In genomic region chr9:137575725-137576411, GRCh38 we compare ENCODE assay signal across 9 cellular contexts. TPM values are rescaled to one million over a fixed set of nuclear protein-coding genes. Genes with fewer than 3 reads are reported as not detected.
DNase-seq lines count a peak whose midpoint lies in the region; ATAC-seq, FAIRE-seq and TF ChIP-seq lines count a peak whose summit lies in the region.
"Had no signal": no experiment of that assay in that cellular context is flagged by ENCODE, and none has a peak within 500 bp of the region (broad histone marks: within the 10 kb centered on the region; RNA-seq: fewer than 3 reads in every experiment).

No MANE protein-coding gene starts in this region.

- peak; percentile 18 to 53 (median 38); a peak in 4 of 6 replicates for TF ChIP-seq CTCF in GM12878 (IDR thresholded peaks at IDR 0.05 in 2 of 3, conservative IDR thresholded peaks at IDR 0.05 in 1 of 3; ENCODE audit: control insufficient read depth in 2 of 3, extremely low read depth in 1 of 3, insufficient read depth in 1 of 3, low read depth in 3 of 3, low read length in 3 of 3)

- peaks cover 26% of the 10 kb centered on the region for H3K79me2 ChIP-seq in GM12878 (ENCODE audit: control insufficient read depth, insufficient read depth, low read length)

- in situ Hi-C loops in GM12878 (cut with MboI) = no loop called here

- TF ChIP-seq RAD21 in GM12878 (IDR thresholded peaks at IDR 0.05; ENCODE audit: insufficient read depth, low read depth, low read length) = 0 out of 2 replicates have a peak, but pooled peaks have one; percentile 9

- H3K27ac ChIP-seq in GM12878 (ENCODE audit: control insufficient read depth, insufficient read depth) = peak overlapping the region; percentile 38
- H3K27ac ChIP-seq in naive thymus-derived CD4-positive, alpha-beta T cell (ENCODE audit: low read depth, low read length) = no peak overlapping the region

- DNase-seq in ELR (ENCODE audit: low read depth) = peak; percentile 22
- peak; percentile 37 for DNase-seq in NAMALWA (ENCODE audit: low spot score)
- DNase-seq in GM12878 (ENCODE audit: low read depth, low spot score) = peak; percentile 20
- DNase-seq in naive thymus-derived CD4-positive, alpha-beta T cell = no peak
- DNase-seq in stimulated activated CD8-positive, alpha-beta memory T cell treated with anti-CD3 and anti-CD28 coated beads, Interleukin-4, amount 100 ng/mL, for 48 hours = no peak
- no peak for DNase-seq in DMS 273 treated with DMSO at 0.1 percent for 48 hours (lab: John Stamatoyannopoulos, UW)
- DNase-seq in DMS79 treated with DMSO at 0.1 percent for 48 hours (lab: John Stamatoyannopoulos, UW) = no peak
- DNase-seq: effector CD8-positive, alpha-beta T cell had no signal

- H3K9me3 ChIP-seq in GM12878 (replicated peaks; ENCODE audit: control insufficient read depth, insufficient read depth, low read length) = no peaks in the 10 kb centered on the region
- H3K9me3 ChIP-seq in naive thymus-derived CD4-positive, alpha-beta T cell (ENCODE audit: control insufficient read depth in 2 of 3, low read length in 3 of 3) = no peaks in the 10 kb centered on the region

- H3K27ac Mint-ChIP-seq in naive thymus-derived CD4-positive, alpha-beta T cell = peak overlapping the region in 3 of 9 donors; percentile 18 to 78 (median 26)

- H3K4me3 ChIP-seq in GM12878 = peak overlapping the region; percentile 60; the same call in 1 of the 2 replicates
- H3K4me3 ChIP-seq in naive thymus-derived CD4-positive, alpha-beta T cell (ENCODE audit: low read length) = no peak overlapping the region

- peaks cover 8 to 15% of the 10 kb centered on the region in 2 experiments for H3K36me3 ChIP-seq in GM12878 (ENCODE audit: control insufficient read depth in 2 of 2, insufficient read depth in 2 of 2, low read length in 1 of 2)
- peaks cover 0 to 39% (median 0%) of the 10 kb centered on the region in 3 experiments for H3K36me3 ChIP-seq in naive thymus-derived CD4-positive, alpha-beta T cell (ENCODE audit: control insufficient read depth in 2 of 3, insufficient read depth in 3 of 3, low read length in 3 of 3)

- FAIRE-seq in GM12878 (lab: Jason Lieb, UNC) = no peak

- H3K4me3 Mint-ChIP-seq in naive thymus-derived CD4-positive, alpha-beta T cell = peak overlapping the region in 9 of 10 donors; percentile 34 to 83 (median 52)

- peaks cover 16% of the 10 kb centered on the region for H3K4me1 ChIP-seq in GM12878 (ENCODE audit: control insufficient read depth, insufficient read depth, low read length)
- H3K4me1 ChIP-seq in naive thymus-derived CD4-positive, alpha-beta T cell (ENCODE audit: control insufficient read depth in 2 of 2, insufficient read depth in 2 of 2, low read length in 2 of 2) = peaks cover 8 to 13% of the 10 kb centered on the region in 2 donors

- H3K27me3 ChIP-seq in GM12878 (replicated peaks in 1 of 2; ENCODE audit: control insufficient read depth in 2 of 2, insufficient read depth in 2 of 2, low read length in 1 of 2) = no peaks in the 10 kb centered on the region
- H3K27me3 ChIP-seq in naive thymus-derived CD4-positive, alpha-beta T cell (ENCODE audit: control insufficient read depth in 2 of 2, insufficient read depth in 2 of 2, low read length in 2 of 2) = no peaks in the 10 kb centered on the region

- RAD21 ChIA-PET in GM12878 (lab: Charles Lee; ENCODE audit: unreplicated experiment) = interaction anchor here (0.6 to 2.0 kb wide), 3 partner anchors 24 to 153 kb away, joined by 4 to 5 read pairs (median 4); partner anchors contain the start of genes EXD3, MRPL41 and NOXA1

- peaks cover 17 to 39% (median 30%) of the 10 kb centered on the region in 7 donors for H3K4me1 Mint-ChIP-seq in naive thymus-derived CD4-positive, alpha-beta T cell

- CTCF ChIA-PET in GM12878 (lab: Yijun Ruan, JAX) = interaction anchor here (1.1 kb wide), 1 partner anchor 18 kb away, joined by 3 read pairs; no protein-coding TSS in a partner anchor
- CTCF ChIA-PET in naive thymus-derived CD4-positive, alpha-beta T cell (lab: Charles Lee) = interaction anchor here (0.7 kb wide), 1 partner anchor 24 kb away, joined by 3 read pairs; the partner anchor contains the start of gene MRPL41

- H3K9ac ChIP-seq in GM12878 (ENCODE audit: control insufficient read depth, insufficient read depth, low read length) = no peak overlapping the region

- peak overlapping the region; percentile 81 for H3K4me2 ChIP-seq in GM12878 (ENCODE audit: control insufficient read depth, insufficient read depth)

- no peaks in the 10 kb centered on the region for H3K27me3 Mint-ChIP-seq in naive thymus-derived CD4-positive, alpha-beta T cell

- peak; percentile 51 for ATAC-seq in GM12878
- no peak for ATAC-seq in naive thymus-derived CD4-positive, alpha-beta T cell
- ATAC-seq in HG03039 (IDR thresholded peaks at IDR 0.05; ENCODE audit: unreplicated experiment) = no peak

- no peak for TF ChIP-seq EP300 in GM12878 (IDR thresholded peaks at IDR 0.05; ENCODE audit: borderline replicate concordance in 1 of 2, control insufficient read depth in 1 of 2, low read depth in 2 of 2, low read length in 2 of 2)

- intact Hi-C loops in GM12878 (cut with micrococcal nuclease; ENCODE audit: unreplicated experiment) = no loop called here
- intact Hi-C loops in naive thymus-derived CD4-positive, alpha-beta T cell (cut with micrococcal nuclease) = no loop called here

- WGBS in GM12878 (ENCODE audit: insufficient coverage, insufficient replicate concordance, low lambda C conversion rate, missing lambda C conversion rate) = 6% methylated on average over 12 of the region's 12 CpGs

- TF ChIP-seq POLR2A in GM12878 (IDR thresholded peaks at IDR 0.05; ENCODE audit: low read depth, low read length) = no peak

- no peak overlapping the region for H2AFZ ChIP-seq in GM12878 (ENCODE audit: control insufficient read depth, low read depth, low read length)

- BruUV-seq in GM12878 (replicated peaks; lab: Mats Ljungman, UMichigan) = no TSS peak

- peaks cover 8 to 27% (median 9%) of the 10 kb centered on the region in 5 donors for H3K36me3 Mint-ChIP-seq in naive thymus-derived CD4-positive, alpha-beta T cell

- SMC1A ChIA-PET in GM12878 (lab: Charles Lee; ENCODE audit: uncharacterized antibody, unreplicated experiment) = interaction anchor here (1.0 to 1.3 kb wide), 3 partner anchors 15 to 24 kb away, joined by 3 to 4 read pairs (median 3); partner anchors contain the start of genes MRPL41 and ZMYND19

- POLR2A ChIA-PET in GM12878 (lab: Charles Lee) = interaction anchor here (0.7 to 1.7 kb wide), 3 partner anchors 24 to 116 kb away, joined by 3 to 7 read pairs (median 3); partner anchors contain the start of gene MRPL41
- POLR2A ChIA-PET in naive thymus-derived CD4-positive, alpha-beta T cell (lab: Charles Lee) = no interaction called here

- H3K9me3 Mint-ChIP-seq in naive thymus-derived CD4-positive, alpha-beta T cell = no peaks in the 10 kb centered on the region

- H4K20me1 ChIP-seq in GM12878 (ENCODE audit: control insufficient read depth, insufficient read depth) = no peaks in the 10 kb centered on the region

RNA-seq across cellular contexts. Expression of gene DPH7, which starts 2.9 kb away (rescaled TPM):
- 59.6 and 64.6 TPM in 2 replicates for total RNA-seq in GM12878 (2013; cell fraction: nucleolus; rRNA removed)
- 27.6 and 29.5 TPM in 2 replicates for total RNA-seq in GM12878 (2014; rRNA removed)
- 17.6 and 18.4 TPM in 2 replicates for total RNA-seq in GM12878 (2014; rRNA removed; fragmentation: Illumina TruSeq; extraction: Trizol)
- 30.0 and 33.8 TPM in 2 replicates for total RNA-seq in GM12878 (2021)
- 26.0 TPM for polyA plus RNA-seq in GM12878 (2011; ENCODE audit: low read depth)
- 19.8 and 26.7 TPM in 2 replicates for polyA plus RNA-seq in GM12878 (2011; rRNA removed)
- 26.5 and 36.1 TPM in 2 replicates for polyA plus RNA-seq in GM12878 (2011; cell fraction: cytosol; rRNA removed)
- polyA plus RNA-seq in GM12878 (2011; cell fraction: nucleus; rRNA removed) = 134 and 147 TPM in 2 replicates
- polyA plus RNA-seq in GM12878 (2012) = 21.6 and 24.1 TPM in 2 replicates
- polyA plus RNA-seq in GM12878 (2014; fragmentation: Illumina TruSeq; extraction: Trizol) = 16.3 and 24.2 TPM in 2 replicates
- polyA plus RNA-seq in GM12878 (2014; fragmentation: Nextera tagmentation; extraction: Ambion mirVana) = 10 to 100 TPM in 1 of 2 experiments, 1 to 10 TPM in 1; 8.7 to 11.8 TPM
- polyA plus RNA-seq in GM12878 (2014; rRNA removed) = 36.9 and 41.8 TPM in 2 replicates
- polyA plus RNA-seq in GM12878 (2016; fragmentation: Nextera tagmentation; extraction: Ambion mirVana) = 10 to 100 TPM; 36.3 to 40.0 TPM
- polyA minus RNA-seq in GM12878 (2011; rRNA and poly(A)+ RNA removed) = 14.3 and 16.7 TPM in 2 replicates
- polyA minus RNA-seq in GM12878 (2011; cell fraction: cytosol; rRNA and poly(A)+ RNA removed) = 7.2 and 8.8 TPM in 2 replicates
- 18.0 and 27.4 TPM in 2 replicates for polyA minus RNA-seq in GM12878 (2011; cell fraction: nucleus; rRNA and poly(A)+ RNA removed)
- total RNA-seq in naive thymus-derived CD4-positive, alpha-beta T cell = 10 to 100 TPM; 43.4 to 77.5 (median 49.9) TPM
- polyA plus RNA-seq in naive thymus-derived CD4-positive, alpha-beta T cell = 10 to 100 TPM; 29.7 to 45.3 TPM

RNA-seq across cellular contexts. Expression of gene ZMYND19, which starts 14.4 kb away (rescaled TPM):
- total RNA-seq in GM12878 (2013; cell fraction: nucleolus; rRNA removed) = 20.6 and 23.2 TPM in 2 replicates
- total RNA-seq in GM12878 (2014; rRNA removed) (38.6 and 43.8 TPM in 2 replicates), GM12878 (2014; rRNA removed; fragmentation: Illumina TruSeq; extraction: Trizol) (22.6 and 25.7 TPM in 2 replicates), GM12878 (2021) (50.6 and 54.8 TPM in 2 replicates)
- 8.7 TPM for polyA plus RNA-seq in GM12878 (2011; ENCODE audit: low read depth)
- polyA plus RNA-seq in GM12878 (2011; rRNA removed) (15.6 and 20.4 TPM in 2 replicates), GM12878 (2014; fragmentation: Illumina TruSeq; extraction: Trizol) (6.2 and 19.7 TPM in 2 replicates), GM12878 (2014; fragmentation: Nextera tagmentation; extraction: Ambion mirVana) (1 to 10 TPM in 1 of 2 experiments, under 1 TPM in 1; 0.84 to 2.6 TPM), GM12878 (2014; rRNA removed) (51.2 and 53.0 TPM in 2 replicates), GM12878 (2016; fragmentation: Nextera tagmentation; extraction: Ambion mirVana) (1 to 10 TPM; 3.2 to 7.1 TPM)
- polyA plus RNA-seq in GM12878 (2011; cell fraction: cytosol; rRNA removed) = 21.9 and 29.7 TPM in 2 replicates
- polyA plus RNA-seq in GM12878 (2011; cell fraction: nucleus; rRNA removed) = 89.6 and 118 TPM in 2 replicates
- polyA plus RNA-seq in GM12878 (2012) = 18.7 and 20.9 TPM in 2 replicates
- 6.7 and 12.6 TPM in 2 replicates for polyA minus RNA-seq in GM12878 (2011; rRNA and poly(A)+ RNA removed)
- 6.0 and 10.9 TPM in 2 replicates for polyA minus RNA-seq in GM12878 (2011; cell fraction: cytosol; rRNA and poly(A)+ RNA removed)
- polyA minus RNA-seq in GM12878 (2011; cell fraction: nucleus; rRNA and poly(A)+ RNA removed) = 13.7 and 21.2 TPM in 2 replicates
- total RNA-seq in naive thymus-derived CD4-positive, alpha-beta T cell = 10 to 100 TPM; 13.3 to 32.4 (median 26.6) TPM
- polyA plus RNA-seq in naive thymus-derived CD4-positive, alpha-beta T cell = 1 to 10 TPM; 4.5 to 9.8 TPM

RNA-seq across cellular contexts. Expression of gene MRPL41, which starts 24.2 kb away (rescaled TPM):
- 3.4 and 4.0 TPM in 2 replicates for total RNA-seq in GM12878 (2013; cell fraction: nucleolus; rRNA removed)
- total RNA-seq in GM12878 (2014; rRNA removed) (73.3 and 79.9 TPM in 2 replicates), GM12878 (2014; rRNA removed; fragmentation: Illumina TruSeq; extraction: Trizol) (11.2 and 13.2 TPM in 2 replicates), GM12878 (2021) (64.5 and 67.0 TPM in 2 replicates)
- polyA plus RNA-seq in GM12878 (2011; ENCODE audit: low read depth) = 7.6 TPM
- polyA plus RNA-seq in GM12878 (2011; rRNA removed) (5.8 and 12.4 TPM in 2 replicates), GM12878 (2014; fragmentation: Illumina TruSeq; extraction: Trizol) (0.14 and 3.5 TPM in 2 replicates), GM12878 (2014; fragmentation: Nextera tagmentation; extraction: Ambion mirVana) (1 to 10 TPM; 1.3 to 3.3 TPM), GM12878 (2014; rRNA removed) (77.5 and 102 TPM in 2 replicates), GM12878 (2016; fragmentation: Nextera tagmentation; extraction: Ambion mirVana) (100 to 1,000 TPM; 113 to 116 TPM)
- polyA plus RNA-seq in GM12878 (2011; cell fraction: cytosol; rRNA removed) = 24.9 and 62.7 TPM in 2 replicates
- 24.5 and 31.7 TPM in 2 replicates for polyA plus RNA-seq in GM12878 (2011; cell fraction: nucleus; rRNA removed)
- 30.4 and 37.9 TPM in 2 replicates for polyA plus RNA-seq in GM12878 (2012)
- 2.2 and 7.0 TPM in 2 replicates for polyA minus RNA-seq in GM12878 (2011; rRNA and poly(A)+ RNA removed)
- 8.5 and 8.6 TPM in 2 replicates for polyA minus RNA-seq in GM12878 (2011; cell fraction: cytosol; rRNA and poly(A)+ RNA removed)
- 3.0 and 5.0 TPM in 2 replicates for polyA minus RNA-seq in GM12878 (2011; cell fraction: nucleus; rRNA and poly(A)+ RNA removed)
- 100 to 1,000 TPM in 1 of 5 experiments, 10 to 100 TPM in 4; 41.1 to 102 (median 53.9) TPM for total RNA-seq in naive thymus-derived CD4-positive, alpha-beta T cell
- 10 to 100 TPM; 36.3 to 41.1 TPM for polyA plus RNA-seq in naive thymus-derived CD4-positive, alpha-beta T cell

RNA-seq across cellular contexts. Expression of gene PNPLA7, which starts 25.7 kb away (rescaled TPM):
- total RNA-seq in GM12878 (2013; cell fraction: nucleolus; rRNA removed) = 2.6 and 3.4 TPM in 2 replicates
- total RNA-seq in GM12878 (2014; rRNA removed) (0.22 and 0.85 TPM in 2 replicates), GM12878 (2014; rRNA removed; fragmentation: Illumina TruSeq; extraction: Trizol) (0.09 and 0.14 TPM in 2 replicates), GM12878 (2021) (0.43 and 0.85 TPM in 2 replicates)
- 0.67 TPM for polyA plus RNA-seq in GM12878 (2011; ENCODE audit: low read depth)
- polyA plus RNA-seq in GM12878 (2011; rRNA removed) (0.07 and 0.19 TPM in 2 replicates), GM12878 (2014; fragmentation: Illumina TruSeq; extraction: Trizol) (0.32 and 0.41 TPM in 2 replicates), GM12878 (2014; fragmentation: Nextera tagmentation; extraction: Ambion mirVana) (under 1 TPM in 1 of 2 experiments, not detected in 1; 0.04 TPM), GM12878 (2014; rRNA removed) (0.32 and 1.0 TPM in 2 replicates), GM12878 (2016; fragmentation: Nextera tagmentation; extraction: Ambion mirVana) (under 1 TPM; 0.11 to 0.13 TPM)
- 0.10 and 0.18 TPM in 2 replicates for polyA plus RNA-seq in GM12878 (2011; cell fraction: cytosol; rRNA removed)
- 1.9 and 2.0 TPM in 2 replicates for polyA plus RNA-seq in GM12878 (2011; cell fraction: nucleus; rRNA removed)
- polyA plus RNA-seq in GM12878 (2012) = 1.2 and 1.5 TPM in 2 replicates
- 0.10 and 0.15 TPM in 2 replicates for polyA minus RNA-seq in GM12878 (2011; rRNA and poly(A)+ RNA removed)
- polyA minus RNA-seq in GM12878 (2011; cell fraction: cytosol; rRNA and poly(A)+ RNA removed) = 0.21 TPM in 1 of 2 replicates, not detected in the other
- polyA minus RNA-seq in GM12878 (2011; cell fraction: nucleus; rRNA and poly(A)+ RNA removed) = 0.24 and 1.1 TPM in 2 replicates
- total RNA-seq in naive thymus-derived CD4-positive, alpha-beta T cell = 10 to 100 TPM in 3 of 5 experiments, 1 to 10 TPM in 2; 4.9 to 28.9 (median 16.2) TPM
- 1 to 10 TPM; 2.7 TPM for polyA plus RNA-seq in naive thymus-derived CD4-positive, alpha-beta T cell

RNA-seq across cellular contexts. Expression of gene ARRDC1, which starts 29.6 kb away (rescaled TPM):
- 50.1 and 58.2 TPM in 2 replicates for total RNA-seq in GM12878 (2013; cell fraction: nucleolus; rRNA removed)
- 24.6 and 25.2 TPM in 2 replicates for total RNA-seq in GM12878 (2014; rRNA removed)
- total RNA-seq in GM12878 (2014; rRNA removed; fragmentation: Illumina TruSeq; extraction: Trizol) = 5.8 and 6.2 TPM in 2 replicates
- total RNA-seq in GM12878 (2021) = 21.0 and 23.1 TPM in 2 replicates
- polyA plus RNA-seq in GM12878 (2011; ENCODE audit: low read depth) = 16.1 TPM
- polyA plus RNA-seq in GM12878 (2011; rRNA removed) = 10.2 and 21.8 TPM in 2 replicates
- polyA plus RNA-seq in GM12878 (2011; cell fraction: cytosol; rRNA removed) = 22.0 and 37.0 TPM in 2 replicates
- 149 and 164 TPM in 2 replicates for polyA plus RNA-seq in GM12878 (2011; cell fraction: nucleus; rRNA removed)
- 24.1 and 26.4 TPM in 2 replicates for polyA plus RNA-seq in GM12878 (2012)
- polyA plus RNA-seq in GM12878 (2014; fragmentation: Illumina TruSeq; extraction: Trizol) = 1.4 and 9.3 TPM in 2 replicates
- under 1 TPM; 0.23 to 0.97 TPM for polyA plus RNA-seq in GM12878 (2014; fragmentation: Nextera tagmentation; extraction: Ambion mirVana)
- polyA plus RNA-seq in GM12878 (2014; rRNA removed) = 30.3 and 34.4 TPM in 2 replicates
- polyA plus RNA-seq in GM12878 (2016; fragmentation: Nextera tagmentation; extraction: Ambion mirVana) = 10 to 100 TPM; 20.8 to 23.0 TPM
- 14.1 and 25.7 TPM in 2 replicates for polyA minus RNA-seq in GM12878 (2011; rRNA and poly(A)+ RNA removed)
- polyA minus RNA-seq in GM12878 (2011; cell fraction: cytosol; rRNA and poly(A)+ RNA removed) = 8.4 and 10.0 TPM in 2 replicates
- 23.7 and 44.2 TPM in 2 replicates for polyA minus RNA-seq in GM12878 (2011; cell fraction: nucleus; rRNA and poly(A)+ RNA removed)
- total RNA-seq in naive thymus-derived CD4-positive, alpha-beta T cell = 100 to 1,000 TPM in 1 of 5 experiments, 10 to 100 TPM in 4; 53.7 to 126 (median 82.6) TPM
- 10 to 100 TPM; 35.2 to 56.3 TPM for polyA plus RNA-seq in naive thymus-derived CD4-positive, alpha-beta T cell

Comparison
In these comparisons a context has a peak if more than half of its experiments do, and no peak if none do; other contexts are left out.
1. DNase-seq: peak in ELR (single experiment), NAMALWA (single experiment) and GM12878 (single experiment); none in naive thymus-derived CD4-positive, alpha-beta T cell (0 of 9), stimulated activated CD8-positive, alpha-beta memory T cell treated with anti-CD3 and anti-CD28 coated beads, Interleukin-4, amount 100 ng/mL, for 48 hours (single experiment), DMS 273 treated with DMSO at 0.1 percent for 48 hours (single experiment) and DMS79 treated with DMSO at 0.1 percent for 48 hours (single experiment).